Comparison of ENCODE assay signal across 29 cellular contexts in the genomic region with DNA sequence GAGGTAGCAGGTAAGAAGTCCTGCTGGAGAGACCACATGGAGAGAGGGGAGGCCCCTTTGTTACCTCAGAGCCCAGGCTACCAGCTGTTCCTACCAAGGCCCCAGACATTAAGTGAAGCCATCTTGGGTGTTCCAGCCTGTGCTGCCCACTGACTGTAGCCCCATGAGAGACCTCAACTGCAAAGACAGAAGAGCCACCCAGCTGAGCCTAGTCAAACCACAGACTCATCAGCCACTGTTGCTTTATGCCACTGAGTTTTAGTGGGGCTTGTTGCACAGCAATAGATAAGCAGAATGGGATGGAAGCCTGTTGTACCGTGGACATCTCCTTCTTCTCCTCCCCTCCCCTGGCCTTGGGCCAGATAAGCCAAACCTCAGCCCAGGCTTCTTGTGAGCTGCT.
"Had no signal": no experiment of that assay in that cellular context is flagged by ENCODE, and none has a peak within 500 bp of the region (broad histone marks: within the 10 kb centered on the region; RNA-seq: fewer than 3 reads in every experiment).

No MANE protein-coding gene starts in this region.

- H3K4me1 Mint-ChIP-seq: immature natural killer cell; naive thymus-derived CD8-positive, alpha-beta T cell; nephron; stimulated activated naive B cell treated with anti-CD40 and anti-IgM and Interleukin-4, amounts not matched to agents 10 μg/mL and 1 μg/mL and 100 μg/mL, for 72 hours had no signal

- H3K27ac Mint-ChIP-seq: immature natural killer cell; naive thymus-derived CD8-positive, alpha-beta T cell; nephron; progenitor cell of endocrine pancreas; stimulated activated naive B cell treated with anti-CD40 and anti-IgM and Interleukin-4, amounts not matched to agents 10 μg/mL and 1 μg/mL and 100 μg/mL, for 72 hours had no signal

- H3K4me3 Mint-ChIP-seq: naive thymus-derived CD8-positive, alpha-beta T cell; nephron; neural crest cell; stimulated activated naive B cell treated with anti-CD40 and anti-IgM and Interleukin-4, amounts not matched to agents 10 μg/mL and 1 μg/mL and 100 μg/mL, for 72 hours had no signal

- H3K4me1 ChIP-seq: left lung, lower lobe of right lung, right atrium auricular region, stomach, tibial artery, upper lobe of right lung had no signal

- H3K27ac ChIP-seq: left lung, lower lobe of right lung, neutrophil, ovary, right atrium auricular region, skin epidermis, stomach, thoracic aorta, tibial artery, upper lobe of right lung had no signal

- ATAC-seq: left colon; left lung; lower lobe of right lung; naive thymus-derived CD8-positive, alpha-beta T cell; sciatic nerve; stimulated activated naive B cell treated with anti-CD40 and anti-IgM and Interleukin-4, amounts not matched to agents 10 μg/mL and 1 μg/mL and 100 μg/mL, for 72 hours; stimulated activated naive CD8-positive, alpha-beta T cell treated with anti-CD3 and anti-CD28 coated beads, Interleukin-15, Interleukin-2, amounts not matched to agents 100 U/mL and 50 U/mL, for 24 hours; upper lobe of right lung had no signal

- H3K4me3 ChIP-seq: left lung, lower lobe of right lung, ovary, right atrium auricular region, skin epidermis, stomach, thoracic aorta, tibial artery, upper lobe of right lung had no signal

- H3K36me3 ChIP-seq: left lung, lower lobe of right lung, neutrophil, ovary, right atrium auricular region, stomach, thoracic aorta, tibial artery, upper lobe of right lung had no signal

- DNase-seq: hypothalamus; immature natural killer cell; kidney; left colon; left lung; lower lobe of right lung; mammary epithelial cell; mesenchymal stem cell; naive thymus-derived CD8-positive, alpha-beta T cell; occipital lobe; ovary; stimulated activated CD4-positive, alpha-beta T cell treated with anti-CD3 and anti-CD28 coated beads, Interleukin-12 subunit alpha, Interleukin-12 subunit beta, amount 100 ng/mL, for 4 hours; stimulated activated CD4-positive, alpha-beta T cell treated with anti-CD3 and anti-CD28 coated beads, Interleukin-15, amount 100 ng/mL, for 24 hours; stimulated activated CD4-positive, alpha-beta T cell treated with anti-CD3 and anti-CD28 coated beads, Interleukin-2, amount 100 ng/mL, for 24 hours; stimulated activated CD4-positive, alpha-beta T cell treated with anti-CD3 and anti-CD28 coated beads, Interleukin-4, amount 100 ng/mL, for 1 hour; stimulated activated naive B cell treated with anti-CD40 and anti-IgM and Interleukin-4, amounts not matched to agents 10 μg/mL and 1 μg/mL and 100 μg/mL, for 72 hours; stimulated activated naive CD8-positive, alpha-beta T cell treated with anti-CD3 and anti-CD28 coated beads, Interleukin-15, Interleukin-2, amounts not matched to agents 100 U/mL and 50 U/mL, for 24 hours; stomach; tibial artery; trophoblast cell; upper lobe of right lung had no signal

- H3K9me3 ChIP-seq: lower lobe of right lung, neutrophil, upper lobe of right lung had no signal

- H3K27me3 ChIP-seq: ovary, right atrium auricular region had no signal

- H3K36me3 Mint-ChIP-seq: naive thymus-derived CD8-positive, alpha-beta T cell had no signal
